In the genomic region with DNA sequence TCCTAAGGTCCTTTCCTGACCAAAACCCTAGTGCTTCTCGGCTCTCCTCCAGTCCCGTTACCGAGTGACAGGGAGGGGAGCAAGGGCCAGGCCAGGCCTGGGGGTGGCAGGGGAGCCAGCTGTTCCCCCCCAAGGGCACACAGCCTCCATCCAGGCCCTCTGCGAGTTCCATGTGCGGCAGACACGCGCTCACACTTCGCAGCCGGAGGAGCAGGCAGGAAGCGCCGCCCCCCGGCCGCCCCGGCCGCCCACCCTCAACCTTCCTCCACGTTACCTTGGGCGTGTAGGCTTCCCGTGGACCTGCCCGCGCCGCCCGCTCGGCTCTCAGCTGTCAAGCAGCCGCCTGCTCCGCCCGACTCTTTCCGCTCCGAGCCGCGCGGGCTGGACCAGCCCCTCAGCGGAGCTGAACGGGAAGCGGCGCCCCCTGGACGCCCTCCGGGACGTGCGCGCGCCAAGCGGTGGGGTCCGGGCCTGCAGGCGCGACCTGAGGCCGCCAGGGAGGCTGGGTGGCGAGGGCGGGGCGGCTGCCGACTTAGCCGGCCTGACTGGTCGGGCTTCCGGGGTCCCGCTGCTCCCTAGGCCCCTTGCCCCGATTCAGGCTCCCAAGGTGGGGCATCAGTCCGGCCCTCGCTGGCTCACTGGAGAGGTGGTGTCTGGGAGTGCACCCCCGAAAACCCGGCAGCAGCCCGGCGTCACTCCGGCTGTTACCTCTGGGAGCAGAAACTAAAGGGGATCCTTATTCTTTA, we compare ENCODE assay signal across 1 cellular context.
TF ChIP-seq lines count a peak whose summit lies in the region.

A gene with protein sequence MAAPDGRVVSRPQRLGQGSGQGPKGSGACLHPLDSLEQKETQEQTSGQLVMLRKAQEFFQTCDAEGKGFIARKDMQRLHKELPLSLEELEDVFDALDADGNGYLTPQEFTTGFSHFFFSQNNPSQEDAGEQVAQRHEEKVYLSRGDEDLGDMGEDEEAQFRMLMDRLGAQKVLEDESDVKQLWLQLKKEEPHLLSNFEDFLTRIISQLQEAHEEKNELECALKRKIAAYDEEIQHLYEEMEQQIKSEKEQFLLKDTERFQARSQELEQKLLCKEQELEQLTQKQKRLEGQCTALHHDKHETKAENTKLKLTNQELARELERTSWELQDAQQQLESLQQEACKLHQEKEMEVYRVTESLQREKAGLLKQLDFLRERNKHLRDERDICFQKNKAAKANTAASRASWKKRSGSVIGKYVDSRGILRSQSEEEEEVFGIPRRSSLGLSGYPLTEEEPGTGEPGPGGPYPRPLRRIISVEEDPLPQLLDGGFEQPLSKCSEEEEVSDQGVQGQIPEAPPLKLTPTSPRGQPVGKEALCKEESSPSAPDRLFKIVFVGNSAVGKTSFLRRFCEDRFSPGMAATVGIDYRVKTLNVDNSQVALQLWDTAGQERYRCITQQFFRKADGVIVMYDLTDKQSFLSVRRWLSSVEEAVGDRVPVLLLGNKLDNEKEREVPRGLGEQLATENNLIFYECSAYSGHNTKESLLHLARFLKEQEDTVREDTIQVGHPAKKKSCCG (minus strand): TSS at position 369 of the 746 bp plus-strand sequence. CDS start 56,110 bp downstream, outside the sequence.

TF ChIP-seq in IMR-90, 13 proteins besides CTCF, POLR2A, EP300 and RAD21 (continued from another document):
- TF ChIP-seq BHLHE40 (IDR thresholded peaks at IDR 0.05; ENCODE audit: low read depth, low read length) (no peak), RFX5 (IDR thresholded peaks at IDR 0.05; ENCODE audit: low read depth, low read length) (no peak), MAZ (IDR thresholded peaks at IDR 0.05; ENCODE audit: borderline replicate concordance, low read depth, low read length) (no peak), FOS (IDR thresholded peaks at IDR 0.05; ENCODE audit: low read depth, low read length) (no peak), CHD1 (IDR thresholded peaks at IDR 0.05; ENCODE audit: low read depth, low read length) (no peak), CEBPB (IDR thresholded peaks at IDR 0.05; ENCODE audit: low read depth, low read length) (no peak)
